ENCODE assay signal across 1 cellular context in genomic region chr17:69117855-69118758, GRCh38.
TF ChIP-seq lines count a peak whose summit lies in the region.

No MANE protein-coding gene starts in this region.

TF ChIP-seq in GM12878, 131 proteins besides CTCF, POLR2A, EP300 and RAD21 (continued from another document):
- TF ChIP-seq USF2 (IDR thresholded peaks at IDR 0.05; ENCODE audit: borderline replicate concordance, low read depth, low read length) (no peak), JUNB (IDR thresholded peaks at IDR 0.05) (peak; percentile 56), SREBF1 (IDR thresholded peaks at IDR 0.05; ENCODE audit: low read length) (no peak), MLLT1 (IDR thresholded peaks at IDR 0.05) (peak; percentile 51), SKIL (IDR thresholded peaks at IDR 0.05; ENCODE audit: low read depth, poor library complexity, severe bottlenecking) (peak; percentile 51), JUND (IDR thresholded peaks at IDR 0.05; ENCODE audit: low read depth, low read length) (0 out of 2 replicates have a peak, but pooled peaks have one; percentile 11), TCF7 (IDR thresholded peaks at IDR 0.05; ENCODE audit: borderline replicate concordance) (no peak), TAF1 (IDR thresholded peaks at IDR 0.05; ENCODE audit: borderline replicate concordance, low read depth, low read length) (peak; percentile 41; the same call in 1 of the 2 replicates), SUZ12 (IDR thresholded peaks at IDR 0.05; ENCODE audit: unreplicated experiment) (no peak), GATAD2B (conservative IDR thresholded peaks at IDR 0.05; ENCODE audit: low read depth) (no peak), PML (IDR thresholded peaks at IDR 0.05; ENCODE audit: low read length) (peak; percentile 20; the same call in 1 of the 2 replicates), NFIC (IDR thresholded peaks at IDR 0.05; ENCODE audit: low read depth, low read length) (peak; percentile 37; the same call in 1 of the 2 replicates), POU2F2 (IDR thresholded peaks at IDR 0.05; ENCODE audit: borderline replicate concordance, low read depth, low read length) (0 out of 3 replicates have a peak, but pooled peaks have one; percentile 13), ESRRA (IDR thresholded peaks at IDR 0.05; ENCODE audit: low read length) (no peak), ZNF687 (IDR thresholded peaks at IDR 0.05) (no peak), BMI1 (IDR thresholded peaks at IDR 0.05; ENCODE audit: borderline replicate concordance) (peak; percentile 49; the same call in 1 of the 2 replicates), RUNX3 (IDR thresholded peaks at IDR 0.05; ENCODE audit: low read length) (peak; percentile 48; the same call in 1 of the 2 replicates), RBBP5 (conservative IDR thresholded peaks at IDR 0.05) (no peak), IRF5 (IDR thresholded peaks at IDR 0.05; ENCODE audit: borderline replicate concordance) (no peak), ZNF592 (IDR thresholded peaks at IDR 0.05) (peak; percentile 54; the same call in 1 of the 2 replicates), POLR2AphosphoS5 (IDR thresholded peaks at IDR 0.05; ENCODE audit: low read length) (peak; percentile 43; the same call in 1 of the 2 replicates), SMAD1 (IDR thresholded peaks at IDR 0.05; ENCODE audit: low read depth, partially characterized antibody) (peak; percentile 4), BACH1 (IDR thresholded peaks at IDR 0.05; ENCODE audit: borderline replicate concordance) (0 out of 2 replicates have a peak, but pooled peaks have one; percentile 39), ZNF24 (IDR thresholded peaks at IDR 0.05) (0 out of 2 replicates have a peak, but pooled peaks have one; percentile 20), BHLHE40 (IDR thresholded peaks at IDR 0.05; ENCODE audit: borderline replicate concordance in 1 of 2, low read depth in 2 of 2, low read length in 1 of 2) (peak; percentile 39 to 51; a peak in 1 of 4 replicates), IKZF2 (IDR thresholded peaks at IDR 0.05) (peak; percentile 19 to 26; a peak in 3 of 4 replicates), BCL11A (IDR thresholded peaks at IDR 0.05; ENCODE audit: low read depth, low read length) (0 out of 2 replicates have a peak, but pooled peaks have one; percentile 29), HDAC2 (IDR thresholded peaks at IDR 0.05) (no peak), MEF2A (IDR thresholded peaks at IDR 0.05; ENCODE audit: insufficient read depth, low read depth, low read length) (0 out of 2 replicates have a peak, but pooled peaks have one; percentile 50), ZBTB33 (IDR thresholded peaks at IDR 0.05) (no peak), ATF7 (IDR thresholded peaks at IDR 0.05; ENCODE audit: low read depth) (peak; percentile 37), NR2F1 (conservative IDR thresholded peaks at IDR 0.05) (peak; percentile 67), CHD2 (IDR thresholded peaks at IDR 0.05; ENCODE audit: borderline replicate concordance, low read depth, low read length) (no peak), IKZF1 (conservative IDR thresholded peaks at IDR 0.05) (peak; percentile 28), MEF2B (IDR thresholded peaks at IDR 0.05; ENCODE audit: partially characterized antibody, poor library complexity, severe bottlenecking) (peak; percentile 72), SPI1 (IDR thresholded peaks at IDR 0.05; ENCODE audit: borderline replicate concordance, insufficient read depth, low read depth, low read length) (0 out of 2 replicates have a peak, but pooled peaks have one; percentile 27), SMARCA5 (IDR thresholded peaks at IDR 0.05) (peak; percentile 61; the same call in 1 of the 2 replicates), STAT3 (IDR thresholded peaks at IDR 0.05; ENCODE audit: low read depth, low read length) (no peak)
